In genomic region chr19:4970558-4971423, GRCh38 we compare ENCODE assay signal across 8 cellular contexts. TPM values are rescaled to one million over a fixed set of nuclear protein-coding genes. Genes with fewer than 3 reads are reported as not detected.
A peak's percentile ranks its signal among the peaks of the same experiment; 100 is the strongest.
DNase-seq lines count a peak whose midpoint lies in the region; ATAC-seq and TF ChIP-seq lines count a peak whose summit lies in the region.

No MANE protein-coding gene starts in this region.

- TF ChIP-seq CTCF in DOHH2 (IDR thresholded peaks at IDR 0.05; ENCODE audit: low read depth, low read length, poor library complexity, severe bottlenecking) (no peak), NB4 (IDR thresholded peaks at IDR 0.05; ENCODE audit: low read depth, low read length) (no peak)

- H3K9me3 ChIP-seq in DOHH2 (ENCODE audit: control insufficient read depth, insufficient read depth, low read length), result no peaks in the 10 kb centered on the region
- no peaks in the 10 kb centered on the region for H3K9me3 ChIP-seq in mononuclear cell (ENCODE audit: low read depth, low read length)

- no peaks in the 10 kb centered on the region for H3K9me2 ChIP-seq in DOHH2 (replicated peaks; ENCODE audit: control insufficient read depth, low read length)

- TF ChIP-seq POLR2A in NB4 (IDR thresholded peaks at IDR 0.05; ENCODE audit: extremely low read depth, insufficient read length), result no peak

- DNase-seq in NB4 (ENCODE audit: low read depth) (no peak), cerebellar cortex (ENCODE audit: low spot score) (peak; percentile 56), MV-4-11 (lab: John Stamatoyannopoulos, UW) (no peak), dedifferentiated amniotic fluid mesenchymal stem cell (ENCODE audit: extremely low spot score) (no peak)

- ATAC-seq in GM21515 (IDR thresholded peaks at IDR 0.05; ENCODE audit: unreplicated experiment), result no peak
- ATAC-seq in GM18873 (IDR thresholded peaks at IDR 0.05; ENCODE audit: low FRiP score, unreplicated experiment), result no peak

- H3K27ac ChIP-seq in DOHH2 (ENCODE audit: low read depth, low read length), result no peak overlapping the region

- H4K20me1 ChIP-seq in DOHH2 (ENCODE audit: control insufficient read depth, insufficient read depth, low read depth, low read length), result peaks cover 31% of the 10 kb centered on the region

- peaks cover 4% of the 10 kb centered on the region for H3K36me3 ChIP-seq in DOHH2 (ENCODE audit: control insufficient read depth, low read length)

- peak overlapping the region; percentile 96 for H3K4me2 ChIP-seq in DOHH2 (ENCODE audit: low read length)

- H3K27me3 ChIP-seq in DOHH2 (ENCODE audit: control insufficient read depth, low read length), result no peaks in the 10 kb centered on the region
- H3K27me3 ChIP-seq in mononuclear cell (ENCODE audit: insufficient read depth, low read length), result no peaks in the 10 kb centered on the region

- peak overlapping the region; percentile 86 for H3K4me3 ChIP-seq in DOHH2 (ENCODE audit: low read length)
- H3K4me3 ChIP-seq in NB4 (ENCODE audit: low read depth, low read length), result peak overlapping the region; percentile 64
- H3K4me3 ChIP-seq in mononuclear cell (ENCODE audit: low read length), result peak overlapping the region; percentile 46

- H3K79me2 ChIP-seq in DOHH2 (ENCODE audit: control insufficient read depth, low read length), result peaks cover 60% of the 10 kb centered on the region

- H3K4me1 ChIP-seq in DOHH2 (ENCODE audit: control insufficient read depth, low read length) (peaks cover 50% of the 10 kb centered on the region), mononuclear cell (ENCODE audit: insufficient read depth, low read length) (peaks cover 62% of the 10 kb centered on the region)

- peaks cover 22% of the 10 kb centered on the region for H3F3A ChIP-seq in DOHH2 (ENCODE audit: control insufficient read depth, insufficient read depth)

RNA-seq across cellular contexts. Expression of gene KDM4B, which starts 1.9 kb away (rescaled TPM):
- total RNA-seq in mononuclear cell, result 17.9 TPM
